ENCODE assay signal across 15 cellular contexts in genomic region chr3:46228259-46229222, GRCh38. TPM values are rescaled to one million over a fixed set of nuclear protein-coding genes. Genes with fewer than 3 reads are reported as not detected.
DNase-seq lines count a peak whose midpoint lies in the region; ATAC-seq and TF ChIP-seq lines count a peak whose summit lies in the region.
"Had no signal": no experiment of that assay in that cellular context is flagged by ENCODE, and none has a peak within 500 bp of the region (broad histone marks: within the 10 kb centered on the region; RNA-seq: fewer than 3 reads in every experiment).

No MANE protein-coding gene starts in this region.

- no peak for TF ChIP-seq POLR2A in esophagus squamous epithelium (IDR thresholded peaks at IDR 0.05)

- no peak overlapping the region for H3K4me3 Mint-ChIP-seq in activated T-cell treated with anti-CD3 and anti-CD28 coated beads, Interleukin-2, amount 50 U/mL, for 72 hours
- H3K4me3 Mint-ChIP-seq: activated B cell treated with CpG ODN at 0.5 μM for 24 hours; activated naive CD4-positive, alpha-beta T cell treated with anti-CD3 and anti-CD28 coated beads, Interleukin-2, amount 50 U/mL, for 24 hours had no signal

- no peak overlapping the region for H3K27ac Mint-ChIP-seq in activated T-cell treated with anti-CD3 and anti-CD28 coated beads, Interleukin-2, amount 50 U/mL, for 72 hours
- H3K27ac Mint-ChIP-seq: activated B cell treated with CpG ODN at 0.5 μM for 24 hours had no signal

- DNase-seq in AG09309 (ENCODE audit: low read depth): peak; percentile 25
- DNase-seq in HFF-Myc (ENCODE audit: extremely low read depth, low read depth): peak; percentile 39
- peak; percentile 96 for DNase-seq in SIG-M5 treated with dmso at 0.1 percent for 504 hours (lab: John Stamatoyannopoulos, UW; ENCODE audit: unreplicated experiment)
- peak; percentile 65 for DNase-seq in fibroblast of the aortic adventitia (ENCODE audit: low read depth)
- no peak for DNase-seq in NCI-H128 (lab: John Stamatoyannopoulos, UW; ENCODE audit: unreplicated experiment)
- no peak for DNase-seq in activated T-cell treated with anti-CD3 and anti-CD28 coated beads, Interleukin-2, amount 50 U/mL, for 72 hours
- no peak for DNase-seq in activated T-cell treated with anti-CD3 and anti-CD28 coated beads, Interleukin-2, amount 50 U/mL, for 1 hour
- DNase-seq in esophagus squamous epithelium (lab: John Stamatoyannopoulos, UW): no peak
- DNase-seq: activated B cell treated with CpG ODN at 0.5 μM for 24 hours, left cardiac atrium, MM.1S had no signal

- H3K27me3 ChIP-seq in esophagus squamous epithelium: peaks cover 0 to 17% (median 0%) of the 10 kb centered on the region in 4 donors
- H3K27me3 ChIP-seq: BLaER1, vagina had no signal

- peaks cover 2 to 5% of the 10 kb centered on the region in 2 donors for H3K9me3 Mint-ChIP-seq in activated T-cell treated with anti-CD3 and anti-CD28 coated beads, Interleukin-2, amount 50 U/mL, for 72 hours

- 55 to 57% methylated on average over 5 of the region's 5 CpGs for WGBS in esophagus squamous epithelium, 2 donors

- H3K4me1 ChIP-seq in esophagus squamous epithelium: peaks cover 0 to 4% (median 0%) of the 10 kb centered on the region in 3 donors

- no peak overlapping the region for H3K4me3 ChIP-seq in AG09309 (ENCODE audit: control insufficient read depth, low read depth, low read length)
- H3K4me3 ChIP-seq in HFF-Myc (replicated peaks; ENCODE audit: low read depth, low read length): no peak overlapping the region
- H3K4me3 ChIP-seq in fibroblast of the aortic adventitia (ENCODE audit: low read depth, low read length): no peak overlapping the region
- H3K4me3 ChIP-seq in esophagus squamous epithelium: no peak overlapping the region
- H3K4me3 ChIP-seq: BLaER1, vagina had no signal

- no peak overlapping the region for H3K27ac ChIP-seq in esophagus squamous epithelium
- H3K27ac ChIP-seq: BLaER1, vagina had no signal

- intact Hi-C loops in esophagus squamous epithelium (cut with DNase I): no loop called here

- H3K36me3 Mint-ChIP-seq in activated T-cell treated with anti-CD3 and anti-CD28 coated beads, Interleukin-2, amount 50 U/mL, for 72 hours (ENCODE audit: insufficient read depth in 2 of 2): peaks cover 2 to 6% of the 10 kb centered on the region in 2 donors

- no peaks in the 10 kb centered on the region for H3K9me3 ChIP-seq in esophagus squamous epithelium
- H3K9me3 ChIP-seq: vagina had no signal

- TF ChIP-seq CTCF in AG09309 (IDR thresholded peaks at IDR 0.05; ENCODE audit: control insufficient read depth, insufficient read depth, low read depth, low read length, missing control alignments): no peak
- no peak for TF ChIP-seq CTCF in HFF-Myc (IDR thresholded peaks at IDR 0.05; ENCODE audit: low read depth, low read length, missing control alignments)
- TF ChIP-seq CTCF in fibroblast of the aortic adventitia (IDR thresholded peaks at IDR 0.05; ENCODE audit: insufficient read depth, low read length): no peak
- TF ChIP-seq CTCF in esophagus squamous epithelium (IDR thresholded peaks at IDR 0.05): no peak

- peaks cover 71% of the 10 kb centered on the region for H3K27me3 Mint-ChIP-seq in activated T-cell treated with anti-CD3 and anti-CD28 coated beads, Interleukin-2, amount 50 U/mL, for 72 hours (ENCODE audit: low read depth)

- no peaks in the 10 kb centered on the region for H3K4me1 Mint-ChIP-seq in activated T-cell treated with anti-CD3 and anti-CD28 coated beads, Interleukin-2, amount 50 U/mL, for 72 hours (ENCODE audit: low read depth)
- H3K4me1 Mint-ChIP-seq: activated naive CD4-positive, alpha-beta T cell treated with anti-CD3 and anti-CD28 coated beads, Interleukin-2, amount 50 U/mL, for 24 hours had no signal

- no peak for ATAC-seq in activated T-cell treated with anti-CD3 and anti-CD28 coated beads, Interleukin-2, amount 50 U/mL, for 72 hours (replicated peaks in 1 of 2)

- no peaks in the 10 kb centered on the region for H3K36me3 ChIP-seq in esophagus squamous epithelium
- H3K36me3 ChIP-seq: BLaER1, vagina had no signal

RNA-seq across cellular contexts. Expression of gene CCR3, which starts 13.7 kb away (rescaled TPM):
- total RNA-seq in fibroblast of the aortic adventitia (ENCODE audit: low replicate concordance): not detected in 2 replicates
- total RNA-seq in activated T-cell treated with anti-CD3 and anti-CD28 coated beads, Interleukin-2, amount 50 U/mL, for 72 hours: not detected
- not detected for total RNA-seq in esophagus squamous epithelium
- total RNA-seq: activated B cell treated with CpG ODN at 0.5 μM for 24 hours, left cardiac atrium, posterior vena cava, vagina had no signal

RNA-seq across cellular contexts. Expression of gene CCR1, which starts 20.4 kb away (rescaled TPM):
- total RNA-seq in fibroblast of the aortic adventitia (ENCODE audit: low replicate concordance): 0.08 and 0.90 TPM in 2 replicates
- under 1 TPM; 0.17 to 0.51 TPM for total RNA-seq in activated T-cell treated with anti-CD3 and anti-CD28 coated beads, Interleukin-2, amount 50 U/mL, for 72 hours
- total RNA-seq in esophagus squamous epithelium: 1 to 10 TPM in 3 of 4 donors, under 1 TPM in 1; 0.45 to 8.6 (median 2.8) TPM

Comparison
In these comparisons a context has a peak if more than half of its experiments do, and no peak if none do; other contexts are left out.
1. DNase-seq: peak in AG09309 (single experiment), HFF-Myc (single experiment), SIG-M5 treated with dmso at 0.1 percent for 504 hours (single experiment) and fibroblast of the aortic adventitia (single experiment); none in NCI-H128 (single experiment), activated T-cell treated with anti-CD3 and anti-CD28 coated beads, Interleukin-2, amount 50 U/mL, for 72 hours (0 of 2), activated T-cell treated with anti-CD3 and anti-CD28 coated beads, Interleukin-2, amount 50 U/mL, for 1 hour (single experiment) and esophagus squamous epithelium (single experiment).